8 cellular contexts compared by ENCODE assay signal in genomic region chr6:119349341-119350201, GRCh38. TPM values are rescaled to one million over a fixed set of nuclear protein-coding genes. Genes with fewer than 3 reads are reported as not detected.
A peak's percentile ranks its signal among the peaks of the same experiment; 100 is the strongest.
DNase-seq lines count a peak whose midpoint lies in the region; ATAC-seq, FAIRE-seq and TF ChIP-seq lines count a peak whose summit lies in the region.

Gene MAN1A1, minus strand, starts transcription at chr6:119349761. Its CDS starts 696 bp downstream, at chr6:119349065.

- no peak for FAIRE-seq in kidney (lab: Jason Lieb, UNC)

- DNase-seq in A172 (ENCODE audit: low spot score) (peak; percentile 36), NCI-H2227 treated with DMSO at 0.1 percent for 48 hours (lab: John Stamatoyannopoulos, UW) (peak; percentile 15), kidney (peak; percentile 96)
- peak; percentile 73 for DNase-seq in activated CD4-positive, CD25-positive, alpha-beta regulatory T cell treated with anti-CD3 and anti-CD28 coated beads, Interleukin-2, amount 50 U/mL, for 16 hours (ENCODE audit: low read depth, low spot score)
- peak; percentile 89 for DNase-seq in central memory CD4-positive, alpha-beta T cell
- DNase-seq in stimulated activated CD4-positive, alpha-beta T cell treated with anti-CD3 and anti-CD28 coated beads, Interleukin-15, amount 100 ng/mL, for 24 hours: peak; percentile 92

- H3K9ac ChIP-seq in kidney (ENCODE audit: low read length in 2 of 2): peak within 1 kb of the TSS; percentile 92 to 96

- peaks cover 0 to 4% of the 10 kb centered on the region in 2 donors for H3K4me1 ChIP-seq in kidney (ENCODE audit: control insufficient read depth in 1 of 2, insufficient read depth in 1 of 2, low read depth in 1 of 2, low read length in 2 of 2)

- H3K36me3 ChIP-seq in kidney (ENCODE audit: control insufficient read depth in 1 of 2, insufficient read depth in 2 of 2, low read length in 2 of 2): no peaks in the 10 kb centered on the region

- intact Hi-C loops in kidney (cut with DNase I): no loop called here

- ATAC-seq in GM18511 (IDR thresholded peaks at IDR 0.05; ENCODE audit: unreplicated experiment): peak; percentile 73
- ATAC-seq in HG03025 (IDR thresholded peaks at IDR 0.05; ENCODE audit: low FRiP score, unreplicated experiment): peak; percentile 77

- peak; percentile 12 for TF ChIP-seq CTCF in kidney (IDR thresholded peaks at IDR 0.05; ENCODE audit: borderline replicate concordance, extremely low read depth, insufficient read depth)

- no peaks in the 10 kb centered on the region for H3K9me3 ChIP-seq in kidney (ENCODE audit: control insufficient read depth in 1 of 2, low read length in 2 of 2)

- H3K4me3 ChIP-seq in kidney (ENCODE audit: low read length in 2 of 2): peak within 1 kb of the TSS; percentile 95 to 98

- peak within 1 kb of the TSS; percentile 94 to 96 for H3K27ac ChIP-seq in kidney (ENCODE audit: low read depth in 2 of 2, low read length in 2 of 2)

RNA-seq across cellular contexts. Expression of gene MAN1A1, which starts in this region (rescaled TPM):
- 5.7 and 6.3 TPM in 2 replicates for total RNA-seq in A172 (2014; rRNA removed; shearing (Covaris generic))
- 68.5 TPM for total RNA-seq in kidney
- 30.4 TPM for polyA plus RNA-seq in kidney (ENCODE audit: insufficient read depth, low read depth, low replicate concordance)

Comparison
In these comparisons a context has a peak if more than half of its experiments do, and no peak if none do; other contexts are left out.
1. Peak in every context shown above with its lines: DNase-seq, ATAC-seq, H3K4me3 ChIP-seq and H3K27ac ChIP-seq.
2. DNase-seq: peak in every context shown above with its lines; median percentile 96 in kidney; 92 in stimulated activated CD4-positive, alpha-beta T cell treated with anti-CD3 and anti-CD28 coated beads, Interleukin-15, amount 100 ng/mL, for 24 hours; 89 in central memory CD4-positive, alpha-beta T cell; 73 in activated CD4-positive, CD25-positive, alpha-beta regulatory T cell treated with anti-CD3 and anti-CD28 coated beads, Interleukin-2, amount 50 U/mL, for 16 hours; 36 in A172; 15 in NCI-H2227 treated with DMSO at 0.1 percent for 48 hours.